8 cellular contexts compared by ENCODE assay signal in genomic region chr15:44550256-44550655, GRCh38. TPM values are rescaled to one million over a fixed set of nuclear protein-coding genes. Genes with fewer than 3 reads are reported as not detected.
A peak's percentile ranks its signal among the peaks of the same experiment; 100 is the strongest.
DNase-seq lines count a peak whose midpoint lies in the region; ATAC-seq and TF ChIP-seq lines count a peak whose summit lies in the region.

No MANE protein-coding gene starts in this region.

- TF ChIP-seq POLR2A in prostate gland (IDR thresholded peaks at IDR 0.05): no peak

- H3K27ac ChIP-seq in SK-N-SH (ENCODE audit: low read depth in 2 of 2, low read length in 1 of 2) (no peak overlapping the region; a peak in 1 of 4 replicates), thoracic aorta (no peak overlapping the region), prostate gland (no peak overlapping the region)

- H3K4me1 ChIP-seq in SK-N-SH (ENCODE audit: control insufficient read depth in 1 of 2, insufficient read depth in 2 of 2, low read depth in 1 of 2, low read length in 1 of 2) (peaks cover 14 to 20% of the 10 kb centered on the region in 2 experiments; a peak in 3 of 4 replicates), thoracic aorta (ENCODE audit: control insufficient read depth in 1 of 2, low read depth in 2 of 2) (peaks cover 3 to 13% of the 10 kb centered on the region in 2 donors), prostate gland (replicated peaks) (no peaks in the 10 kb centered on the region)

- peak overlapping the region; percentile 20 for H3K27ac Mint-ChIP-seq in activated naive CD4-positive, alpha-beta T cell treated with anti-CD3 and anti-CD28 coated beads, Interleukin-2, amount 10 ng/mL, durations not matched to agents 7 days and 5 days

- H4K20me1 ChIP-seq in SK-N-SH (ENCODE audit: insufficient read depth): peaks cover 57% of the 10 kb centered on the region

- DNase-seq in activated naive CD4-positive, alpha-beta T cell treated with anti-CD3 and anti-CD28 coated beads, Interleukin-2, amount 10 ng/mL, durations not matched to agents 7 days and 5 days: no peak
- DNase-seq in activated naive CD4-positive, alpha-beta T cell (lab: John Stamatoyannopoulos, UW): no peak
- DNase-seq in SK-N-SH (peak; percentile 52), fibroblast of the conjunctiva (ENCODE audit: low read depth) (peak; percentile 41), thoracic aorta (ENCODE audit: low spot score) (no peak), hypothalamus (lab: John Stamatoyannopoulos, UW) (no peak), prostate gland (ENCODE audit: low spot score) (no peak), NCI-H1436 treated with DMSO at 0.1 percent for 48 hours (lab: John Stamatoyannopoulos, UW) (no peak)

- WGBS in SK-N-SH (ENCODE audit: low lambda C conversion rate): 37% methylated on average over 3 of the region's 3 CpGs
- 37% methylated on average over 3 of the region's 3 CpGs for WGBS in prostate gland

- no peak for TF ChIP-seq EP300 in SK-N-SH (IDR thresholded peaks at IDR 0.05; ENCODE audit: borderline replicate concordance in 1 of 2, low read depth in 1 of 2, low read length in 1 of 2)

- peaks cover 27% of the 10 kb centered on the region for H3K36me3 Mint-ChIP-seq in activated naive CD4-positive, alpha-beta T cell treated with anti-CD3 and anti-CD28 coated beads, Interleukin-2, amount 10 ng/mL, durations not matched to agents 7 days and 5 days

- intact Hi-C loops in prostate gland (cut with DNase I): no loop called here

- H3K9me3 ChIP-seq in SK-N-SH (no peaks in the 10 kb centered on the region), thoracic aorta (no peaks in the 10 kb centered on the region), prostate gland (no peaks in the 10 kb centered on the region)

- no peak overlapping the region for H2AFZ ChIP-seq in SK-N-SH (ENCODE audit: low read depth)

- H3K79me2 ChIP-seq in SK-N-SH (ENCODE audit: insufficient read depth): peaks cover 88% of the 10 kb centered on the region

- no peak overlapping the region for H3K4me3 Mint-ChIP-seq in activated naive CD4-positive, alpha-beta T cell treated with anti-CD3 and anti-CD28 coated beads, Interleukin-2, amount 10 ng/mL, durations not matched to agents 7 days and 5 days

- peak; percentile 61 for TF ChIP-seq CTCF in SK-N-SH (IDR thresholded peaks at IDR 0.05)
- TF ChIP-seq CTCF in thoracic aorta (IDR thresholded peaks at IDR 0.05): peak; percentile 37
- peak in 2 of 4 experiments; percentile 5 to 33 for TF ChIP-seq CTCF in prostate gland (IDR thresholded peaks at IDR 0.05)

- CTCF ChIA-PET in activated naive CD4-positive, alpha-beta T cell treated with anti-CD3 and anti-CD28 coated beads, Interleukin-2, amount 10 ng/mL, durations not matched to agents 7 days and 5 days (lab: Charles Lee): interaction anchor here (0.6 to 1.1 kb wide), 7 partner anchors 8 to 378 kb away, joined by 3 to 6 read pairs (median 3); partner anchors contain the start of genes EIF3J and TRIM69
- CTCF ChIA-PET in SK-N-SH (lab: Yijun Ruan, JAX): interaction anchor here (0.6 to 1.5 kb wide), 8 partner anchors 8 to 678 kb away, joined by 3 to 8 read pairs (median 4); no protein-coding TSS in a partner anchor

- POLR2A ChIA-PET in SK-N-SH (lab: Yijun Ruan, JAX): no interaction called here

- no peaks in the 10 kb centered on the region for H3K27me3 Mint-ChIP-seq in activated naive CD4-positive, alpha-beta T cell treated with anti-CD3 and anti-CD28 coated beads, Interleukin-2, amount 10 ng/mL, durations not matched to agents 7 days and 5 days

- no peaks in the 10 kb centered on the region for H3K9me3 Mint-ChIP-seq in activated naive CD4-positive, alpha-beta T cell treated with anti-CD3 and anti-CD28 coated beads, Interleukin-2, amount 10 ng/mL, durations not matched to agents 7 days and 5 days

- peaks cover 40% of the 10 kb centered on the region for H3F3A ChIP-seq in SK-N-SH (replicated peaks; ENCODE audit: insufficient read depth)

- ATAC-seq in thoracic aorta (ENCODE audit: insufficient number of reproducible peaks, low FRiP score, low read depth): no peak

- TF ChIP-seq RAD21 in SK-N-SH (IDR thresholded peaks at IDR 0.05; ENCODE audit: low read length): peak; percentile 25; the same call in 1 of the 2 replicates

- no peak overlapping the region for H3K4me3 ChIP-seq in SK-N-SH (ENCODE audit: low read depth in 2 of 2, low read length in 1 of 2)
- no peak overlapping the region for H3K4me3 ChIP-seq in thoracic aorta
- H3K4me3 ChIP-seq in prostate gland: no peak overlapping the region

- H3K36me3 ChIP-seq in SK-N-SH (replicated peaks in 1 of 2; ENCODE audit: control insufficient read depth in 1 of 2, insufficient read depth in 2 of 2, low read length in 1 of 2) (peaks cover 28 to 45% of the 10 kb centered on the region in 2 experiments), thoracic aorta (peaks cover 29% of the 10 kb centered on the region), prostate gland (no peaks in the 10 kb centered on the region)

- no peak overlapping the region for H3K9ac ChIP-seq in SK-N-SH

- H3K4me2 ChIP-seq in SK-N-SH: no peak overlapping the region

- H3K27me3 ChIP-seq in SK-N-SH (ENCODE audit: insufficient read depth) (no peaks in the 10 kb centered on the region), thoracic aorta (replicated peaks; ENCODE audit: insufficient read depth) (no peaks in the 10 kb centered on the region), prostate gland (replicated peaks; ENCODE audit: insufficient read depth) (no peaks in the 10 kb centered on the region)

- no peaks in the 10 kb centered on the region for H3K9me2 ChIP-seq in SK-N-SH

- peaks cover 30% of the 10 kb centered on the region for H3K4me1 Mint-ChIP-seq in activated naive CD4-positive, alpha-beta T cell treated with anti-CD3 and anti-CD28 coated beads, Interleukin-2, amount 10 ng/mL, durations not matched to agents 7 days and 5 days

TF ChIP-seq in SK-N-SH, 30 proteins besides CTCF, POLR2A, EP300 and RAD21:
- 0 out of 2 replicates have a peak, but pooled peaks have one; percentile 51 for TF ChIP-seq MXI1 (IDR thresholded peaks at IDR 0.05; ENCODE audit: low read depth, low read length)
- TF ChIP-seq EZH2phosphoT487 (IDR thresholded peaks at IDR 0.05; ENCODE audit: borderline replicate concordance, low read depth): no peak

RNA-seq across cellular contexts. Expression of gene EIF3J, which starts 13.3 kb away (rescaled TPM):
- 23.8 and 32.0 TPM in 2 replicates for polyA plus RNA-seq in SK-N-SH (2012; rRNA removed)
- 35.5 and 45.4 TPM in 2 replicates for polyA plus RNA-seq in SK-N-SH (2012; cell fraction: cytosol; rRNA removed)
- polyA plus RNA-seq in SK-N-SH (2012; cell fraction: nucleus; rRNA removed): 11.4 and 30.3 TPM in 2 replicates
- total RNA-seq in thoracic aorta (10 to 100 TPM; 32.2 to 68.1 TPM), prostate gland (10 to 100 TPM; 33.1 to 51.7 TPM)

Comparison
In these comparisons a context has a peak if more than half of its experiments do, and no peak if none do; other contexts are left out.
1. DNase-seq: peak in SK-N-SH (single experiment) and fibroblast of the conjunctiva (single experiment); none in activated naive CD4-positive, alpha-beta T cell treated with anti-CD3 and anti-CD28 coated beads, Interleukin-2, amount 10 ng/mL, durations not matched to agents 7 days and 5 days (single experiment), activated naive CD4-positive, alpha-beta T cell (0 of 4), thoracic aorta (single experiment), hypothalamus (0 of 51), prostate gland (single experiment) and NCI-H1436 treated with DMSO at 0.1 percent for 48 hours (single experiment).